10 cellular contexts compared by ENCODE assay signal in genomic region chr16:66752379-66752778, GRCh38. TPM values are rescaled to one million over a fixed set of nuclear protein-coding genes. Genes with fewer than 3 reads are reported as not detected.
DNase-seq lines count a peak whose midpoint lies in the region; ATAC-seq and TF ChIP-seq lines count a peak whose summit lies in the region.
"Had no signal": no experiment of that assay in that cellular context is flagged by ENCODE, and none has a peak within 500 bp of the region (broad histone marks: within the 10 kb centered on the region; RNA-seq: fewer than 3 reads in every experiment).

No MANE protein-coding gene starts in this region.

- H3K27ac ChIP-seq in CD4-positive, alpha-beta T cell (ENCODE audit: low read depth, low read length) = no peak overlapping the region
- H3K27ac ChIP-seq in neuronal stem cell (replicated peaks; ENCODE audit: low read length) = no peak overlapping the region

- H3K9ac ChIP-seq in neuronal stem cell (ENCODE audit: low read depth, low read length, poor library complexity) = no peak overlapping the region

- CTCF ChIA-PET in CD4-positive, alpha-beta T cell (lab: Charles Lee) = interaction anchor here (0.8 to 2.0 kb wide), 7 partner anchors 10 to 200 kb away, joined by 3 to 10 read pairs (median 3); partner anchors contain the start of genes CKLF and NAE1

- H4K91ac ChIP-seq in neuronal stem cell (ENCODE audit: low read depth, low read length, poor library complexity) = no peak overlapping the region

- peaks cover 29% of the 10 kb centered on the region for H3K36me3 Mint-ChIP-seq in CD4-positive, alpha-beta T cell (ENCODE audit: low read depth)
- H3K36me3 Mint-ChIP-seq in chondrocyte (ENCODE audit: low read depth) = peaks cover 6% of the 10 kb centered on the region

- peaks cover 9 to 33% of the 10 kb centered on the region in 2 donors for H3K36me3 ChIP-seq in neuronal stem cell (replicated peaks in 1 of 2; ENCODE audit: control insufficient read depth in 2 of 2, insufficient read depth in 2 of 2, low read length in 2 of 2)

- no peak overlapping the region for H3K4ac ChIP-seq in neuronal stem cell (ENCODE audit: low read length)

- no peak overlapping the region for H2BK15ac ChIP-seq in neuronal stem cell (ENCODE audit: low read length)

- peaks cover 19% of the 10 kb centered on the region for H3K27me3 Mint-ChIP-seq in CD4-positive, alpha-beta T cell
- no peaks in the 10 kb centered on the region for H3K27me3 Mint-ChIP-seq in chondrocyte (ENCODE audit: low read depth)

- peaks cover 4 to 9% of the 10 kb centered on the region in 2 donors for H3K4me1 ChIP-seq in neuronal stem cell (ENCODE audit: control insufficient read depth in 2 of 2, insufficient read depth in 1 of 2, low read depth in 1 of 2, low read length in 2 of 2)

- no peaks in the 10 kb centered on the region for H3K27me3 ChIP-seq in CD4-positive, alpha-beta T cell (ENCODE audit: control insufficient read depth, insufficient read depth, low read length)
- H3K27me3 ChIP-seq in neuronal stem cell (ENCODE audit: control insufficient read depth in 3 of 3, insufficient read depth in 3 of 3, low read depth in 1 of 3, low read length in 3 of 3) = peaks cover 0 to 30% (median 3%) of the 10 kb centered on the region in 3 experiments

- no peak overlapping the region for H2BK12ac ChIP-seq in neuronal stem cell (ENCODE audit: low read length)

- no peaks in the 10 kb centered on the region for H3K9me3 ChIP-seq in CD4-positive, alpha-beta T cell (ENCODE audit: control insufficient read depth, low read length)
- H3K9me3 ChIP-seq in neuronal stem cell (replicated peaks in 1 of 2; ENCODE audit: control insufficient read depth in 2 of 2, insufficient read depth in 1 of 2, low read depth in 1 of 2, low read length in 2 of 2) = no peaks in the 10 kb centered on the region

- intact Hi-C loops in CD4-positive, alpha-beta T cell (cut with DNase I, micrococcal nuclease) = loop anchor here (5.0 kb wide), 3 partner anchors 145 to 810 kb away; partner anchors contain the start of genes CIAO2B (in 1 of the 2) and CTCF (in 1 of the 2)

- H3K9me3 Mint-ChIP-seq in CD4-positive, alpha-beta T cell = no peaks in the 10 kb centered on the region
- H3K9me3 Mint-ChIP-seq in chondrocyte (ENCODE audit: low read depth) = no peaks in the 10 kb centered on the region

- no peak overlapping the region for H4K8ac ChIP-seq in neuronal stem cell (ENCODE audit: low read depth, low read length)

- no peak overlapping the region for H2AK5ac ChIP-seq in neuronal stem cell (ENCODE audit: low read depth, low read length)

- no peak overlapping the region for H3K23ac ChIP-seq in neuronal stem cell (ENCODE audit: low read depth, low read length, poor library complexity)

- peak overlapping the region; percentile 75 for H3K4me3 Mint-ChIP-seq in CD4-positive, alpha-beta T cell
- H3K4me3 Mint-ChIP-seq in chondrocyte (ENCODE audit: unreplicated experiment) = peak overlapping the region; percentile 97

- H2BK5ac ChIP-seq in neuronal stem cell (ENCODE audit: low read length) = no peak overlapping the region

- H3K14ac ChIP-seq in neuronal stem cell (ENCODE audit: low read length) = no peak overlapping the region

- H2BK120ac ChIP-seq in neuronal stem cell (ENCODE audit: low read depth, low read length) = no peak overlapping the region

- peaks cover 32% of the 10 kb centered on the region for H3K4me1 Mint-ChIP-seq in CD4-positive, alpha-beta T cell (ENCODE audit: low read depth)
- H3K4me1 Mint-ChIP-seq in chondrocyte (ENCODE audit: low read depth) = peaks cover 33% of the 10 kb centered on the region

- no peak overlapping the region for H3K18ac ChIP-seq in neuronal stem cell (ENCODE audit: low read length)

- no peak for DNase-seq in CD4-positive, alpha-beta T cell
- no peak for DNase-seq in Jurkat, Clone E6-1 (ENCODE audit: low read depth, low spot score)
- DNase-seq in chondrocyte (ENCODE audit: low spot score) (no peak), neuronal stem cell (ENCODE audit: low spot score) (no peak), DMS 273 (lab: John Stamatoyannopoulos, UW; ENCODE audit: unreplicated experiment) (no peak)
- no peak for DNase-seq in central memory CD4-positive, alpha-beta T cell
- DNase-seq: NCI-H2029 had no signal

- H3K79me1 ChIP-seq in neuronal stem cell (ENCODE audit: low read depth, low read length) = peaks cover 5% of the 10 kb centered on the region

- no peak for TF ChIP-seq CTCF in CD4-positive, alpha-beta T cell (IDR thresholded peaks at IDR 0.05)
- TF ChIP-seq CTCF in chondrocyte (IDR thresholded peaks at IDR 0.05) = no peak

- ATAC-seq in CD4-positive, alpha-beta T cell (ENCODE audit: poor library complexity) = no peak
- ATAC-seq in HG02938 (IDR thresholded peaks at IDR 0.05; ENCODE audit: unreplicated experiment) (no peak), HG03175 (IDR thresholded peaks at IDR 0.05; ENCODE audit: unreplicated experiment) (no peak)

- H3K27ac Mint-ChIP-seq in CD4-positive, alpha-beta T cell = peak overlapping the region; percentile 91
- no peak overlapping the region for H3K27ac Mint-ChIP-seq in chondrocyte (ENCODE audit: unreplicated experiment)

- H3K4me2 ChIP-seq in neuronal stem cell (ENCODE audit: insufficient read depth, low read length, poor library complexity, severe bottlenecking) = no peak overlapping the region

- H3K4me3 ChIP-seq in Jurkat, Clone E6-1 (ENCODE audit: low read length) = peak overlapping the region; percentile 75; the same call in 1 of the 2 replicates
- H3K4me3 ChIP-seq in neuronal stem cell (ENCODE audit: low read length in 2 of 2) = no peak overlapping the region

- peak overlapping the region; percentile 96 for H2AFZ ChIP-seq in neuronal stem cell (ENCODE audit: low read length)

- POLR2A ChIA-PET in CD4-positive, alpha-beta T cell (lab: Charles Lee) = interaction anchor here (0.9 to 2.4 kb wide), 4 partner anchors 78 to 1054 kb away, joined by 3 to 13 read pairs (median 4); partner anchors contain the start of genes NAE1, PDP2, RANBP10 and TSNAXIP1

- WGBS in neuronal stem cell (ENCODE audit: extremely low coverage in 2 of 2, insufficient read length in 2 of 2, insufficient replicate concordance in 1 of 2), 2 donors = no CpG with 5 or more reads among the region's 6 CpGs

RNA-seq across cellular contexts. Expression of gene DYNC1LI2, which starts 1.0 kb away (rescaled TPM):
- total RNA-seq in CD4-positive, alpha-beta T cell = 10 to 100 TPM; 81.8 to 82.4 TPM
- 43.1 TPM for polyA plus RNA-seq in Jurkat, Clone E6-1 (2012; ENCODE audit: insufficient read depth, insufficient read length)
- total RNA-seq in chondrocyte = 144 to 153 TPM (median 147 TPM) in 3 replicates
- polyA plus RNA-seq in neuronal stem cell (2013, experiment 1 of 2) = 154 TPM
- 164 TPM for polyA plus RNA-seq in neuronal stem cell (2013, experiment 2 of 2)

RNA-seq across cellular contexts. Expression of gene TERB1, which starts 49.0 kb away (rescaled TPM):
- total RNA-seq in CD4-positive, alpha-beta T cell = under 1 TPM; 0.11 to 0.22 TPM
- polyA plus RNA-seq in Jurkat, Clone E6-1 (2012; ENCODE audit: insufficient read depth, insufficient read length) = not detected
- total RNA-seq in chondrocyte = not detected in 3 replicates
- polyA plus RNA-seq in neuronal stem cell (2013, experiment 1 of 2) = not detected
- polyA plus RNA-seq in neuronal stem cell (2013, experiment 2 of 2) = not detected
- polyA plus RNA-seq: right cardiac atrium had no signal

RNA-seq across cellular contexts. Expression of gene CMTM4, which starts 55.8 kb away (rescaled TPM):
- 1 to 10 TPM; 1.1 to 1.6 TPM for total RNA-seq in CD4-positive, alpha-beta T cell
- polyA plus RNA-seq in Jurkat, Clone E6-1 (2012; ENCODE audit: insufficient read depth, insufficient read length) = 5.2 TPM
- total RNA-seq in chondrocyte = 30.1 to 32.5 TPM (median 31.5 TPM) in 3 replicates
- polyA plus RNA-seq in neuronal stem cell (2013, experiment 1 of 2) = 17.4 TPM
- 17.4 TPM for polyA plus RNA-seq in neuronal stem cell (2013, experiment 2 of 2)

Comparison
In these comparisons a context has a peak if more than half of its experiments do, and no peak if none do; other contexts are left out.
1. RNA of gene CMTM4, which starts 55.8 kb away (total RNA-seq): 30.1 to 32.5 TPM in chondrocyte; 1.1 to 1.6 TPM in CD4-positive, alpha-beta T cell; every median in the first group is over 10 times any median in the second.